ENCODE assay signal across 16 cellular contexts in the genomic region with DNA sequence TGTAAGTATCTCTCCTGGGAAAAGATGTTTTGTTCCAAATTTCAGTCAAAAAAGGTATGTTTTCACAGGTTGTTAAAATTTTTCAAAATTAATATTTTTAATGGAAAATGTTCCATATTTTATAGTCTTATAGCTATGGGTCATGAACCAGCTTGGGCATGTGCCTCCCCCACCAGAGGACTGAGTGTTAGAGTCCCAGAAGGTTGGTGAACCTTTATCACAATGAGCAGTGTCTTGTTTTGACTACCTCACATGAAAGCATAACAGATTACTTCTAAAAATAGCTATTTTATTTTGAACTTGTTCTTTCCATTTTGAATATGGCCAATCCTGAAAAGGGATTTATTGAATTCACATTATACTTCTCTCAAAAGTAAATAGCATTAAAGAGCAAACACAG.
DNase-seq lines count a peak whose midpoint lies in the region; ATAC-seq, FAIRE-seq and TF ChIP-seq lines count a peak whose summit lies in the region.
"Had no signal": no experiment of that assay in that cellular context is flagged by ENCODE, and none has a peak within 500 bp of the region (broad histone marks: within the 10 kb centered on the region; RNA-seq: fewer than 3 reads in every experiment).

No MANE protein-coding gene starts in this region.

- no peak for TF ChIP-seq EP300 in GM12878 (IDR thresholded peaks at IDR 0.05; ENCODE audit: borderline replicate concordance in 1 of 2, control insufficient read depth in 1 of 2, low read depth in 2 of 2, low read length in 2 of 2)

- no peak for FAIRE-seq in GM12878 (lab: Jason Lieb, UNC)
- FAIRE-seq in small intestine (lab: Jason Lieb, UNC): no peak
- FAIRE-seq: GM12892, H1 had no signal

- POLR2A ChIA-PET in GM12878 (lab: Charles Lee): no interaction called here

- in situ Hi-C loops in GM12878 (cut with MboI): no loop called here

- no TSS peak for BruUV-seq in GM12878 (replicated peaks; lab: Mats Ljungman, UMichigan)

- CTCF ChIA-PET in GM12878 (lab: Yijun Ruan, JAX): no interaction called here

- DNase-seq in heart left ventricle: no peak
- DNase-seq in left ventricle myocardium inferior: no peak
- no peak for DNase-seq in GM12878 (ENCODE audit: low read depth, low spot score)
- no peak for DNase-seq in small intestine
- no peak for DNase-seq in GOT3 (lab: John Stamatoyannopoulos, UW)
- DNase-seq: C1 segment of cervical spinal cord; Calu3; CD4-positive, alpha-beta memory T cell; DMS53; DMS79 treated with DMSO at 0.1 percent for 48 hours; GF-D8; H7; HCEC 1CT had no signal

- H3K4me2 ChIP-seq in GM12878 (ENCODE audit: control insufficient read depth, insufficient read depth) (no peak overlapping the region), parathyroid adenoma (ENCODE audit: low read length) (peak overlapping the region; percentile 14)

- H3K9ac ChIP-seq in GM12878 (ENCODE audit: control insufficient read depth, insufficient read depth, low read length) (no peak overlapping the region), parathyroid adenoma (no peak overlapping the region)

- peak in 3 of 4 donors; percentile 52 to 73 (median 53) for ATAC-seq in heart left ventricle
- no peak for ATAC-seq in GM12878

- H3K9me3 ChIP-seq in heart left ventricle (peaks cover 0 to 5% (median 0%) of the 10 kb centered on the region in 12 donors), left ventricle myocardium inferior (replicated peaks) (peaks cover 9% of the 10 kb centered on the region), GM12878 (replicated peaks; ENCODE audit: control insufficient read depth, insufficient read depth, low read length) (no peaks in the 10 kb centered on the region; the same call in 2 of the 3 replicates), parathyroid adenoma (ENCODE audit: control insufficient read depth, low read length) (no peaks in the 10 kb centered on the region), small intestine (ENCODE audit: control insufficient read depth, low read depth) (no peaks in the 10 kb centered on the region)

- SMC1A ChIA-PET in GM12878 (lab: Charles Lee; ENCODE audit: uncharacterized antibody, unreplicated experiment): no interaction called here

- H4K20me1 ChIP-seq in GM12878 (ENCODE audit: control insufficient read depth, insufficient read depth): no peaks in the 10 kb centered on the region

- peaks cover 0 to 28% (median 6%) of the 10 kb centered on the region in 12 donors for H3K4me1 ChIP-seq in heart left ventricle
- peaks cover 40% of the 10 kb centered on the region for H3K4me1 ChIP-seq in left ventricle myocardium inferior
- no peaks in the 10 kb centered on the region for H3K4me1 ChIP-seq in GM12878 (ENCODE audit: control insufficient read depth, insufficient read depth, low read length)
- H3K4me1 ChIP-seq in parathyroid adenoma: no peaks in the 10 kb centered on the region
- no peaks in the 10 kb centered on the region for H3K4me1 ChIP-seq in small intestine (ENCODE audit: control insufficient read depth in 2 of 2, insufficient read depth in 1 of 2, low read depth in 1 of 2, low read length in 1 of 2)

- RAD21 ChIA-PET in GM12878 (lab: Charles Lee; ENCODE audit: unreplicated experiment): no interaction called here

- H3K27ac ChIP-seq in heart left ventricle (no peak overlapping the region), left ventricle myocardium inferior (replicated peaks) (no peak overlapping the region), GM12878 (ENCODE audit: control insufficient read depth, insufficient read depth) (no peak overlapping the region), parathyroid adenoma (no peak overlapping the region), small intestine (ENCODE audit: low read depth in 1 of 2, low read length in 1 of 2) (no peak overlapping the region)

- intact Hi-C loops in heart left ventricle (cut with DNase I): no loop called here
- intact Hi-C loops in left ventricle myocardium inferior (cut with micrococcal nuclease): no loop called here
- intact Hi-C loops in GM12878 (cut with micrococcal nuclease; ENCODE audit: unreplicated experiment): no loop called here

- H3K36me3 ChIP-seq in heart left ventricle (no peaks in the 10 kb centered on the region), left ventricle myocardium inferior (no peaks in the 10 kb centered on the region), GM12878 (ENCODE audit: control insufficient read depth in 2 of 2, insufficient read depth in 2 of 2, low read length in 1 of 2) (no peaks in the 10 kb centered on the region), parathyroid adenoma (ENCODE audit: control insufficient read depth, insufficient read depth, low read length) (no peaks in the 10 kb centered on the region), small intestine (ENCODE audit: control insufficient read depth in 2 of 2, insufficient read depth in 2 of 2, low read length in 2 of 2) (no peaks in the 10 kb centered on the region)

- H2AFZ ChIP-seq in GM12878 (ENCODE audit: control insufficient read depth, low read depth, low read length): no peak overlapping the region
- H2AFZ ChIP-seq in parathyroid adenoma: no peak overlapping the region

- no peak for TF ChIP-seq RAD21 in GM12878 (IDR thresholded peaks at IDR 0.05; ENCODE audit: insufficient read depth, low read depth, low read length)

- H3K27me3 ChIP-seq in heart left ventricle (no peaks in the 10 kb centered on the region), left ventricle myocardium inferior (ENCODE audit: low read depth) (no peaks in the 10 kb centered on the region), GM12878 (replicated peaks in 1 of 2; ENCODE audit: control insufficient read depth in 2 of 2, insufficient read depth in 2 of 2, low read length in 1 of 2) (no peaks in the 10 kb centered on the region), parathyroid adenoma (ENCODE audit: control insufficient read depth, insufficient read depth, low read length) (no peaks in the 10 kb centered on the region), small intestine (ENCODE audit: control insufficient read depth in 2 of 2, insufficient read depth in 2 of 2, low read length in 2 of 2) (no peaks in the 10 kb centered on the region)

- no peak for TF ChIP-seq CTCF in heart left ventricle (IDR thresholded peaks at IDR 0.05)
- TF ChIP-seq CTCF in left ventricle myocardium inferior (IDR thresholded peaks at IDR 0.05; ENCODE audit: borderline replicate concordance): no peak
- no peak for TF ChIP-seq CTCF in GM12878 (IDR thresholded peaks at IDR 0.05 in 2 of 3, conservative IDR thresholded peaks at IDR 0.05 in 1 of 3; ENCODE audit: control insufficient read depth in 2 of 3, extremely low read depth in 1 of 3, insufficient read depth in 1 of 3, low read depth in 3 of 3, low read length in 3 of 3)
- no peak for TF ChIP-seq CTCF in parathyroid adenoma (IDR thresholded peaks at IDR 0.05)

- H3K4me3 ChIP-seq in heart left ventricle (no peak overlapping the region), left ventricle myocardium inferior (no peak overlapping the region), GM12878 (no peak overlapping the region), parathyroid adenoma (ENCODE audit: low read depth, low read length) (no peak overlapping the region), small intestine (ENCODE audit: low read depth in 1 of 2, low read length in 2 of 2) (no peak overlapping the region)

- TF ChIP-seq POLR2A in heart left ventricle (IDR thresholded peaks at IDR 0.05) (no peak), GM12878 (IDR thresholded peaks at IDR 0.05; ENCODE audit: low read depth, low read length) (no peak)

- no peaks in the 10 kb centered on the region for H3K79me2 ChIP-seq in GM12878 (ENCODE audit: control insufficient read depth, insufficient read depth, low read length)
- H3K79me2 ChIP-seq in parathyroid adenoma: no peaks in the 10 kb centered on the region

TF ChIP-seq in GM12878, 131 proteins besides CTCF, POLR2A, EP300 and RAD21:
- TF ChIP-seq JUNB (IDR thresholded peaks at IDR 0.05) (peak; percentile 33), MEF2A (IDR thresholded peaks at IDR 0.05; ENCODE audit: insufficient read depth, low read depth, low read length) (0 out of 2 replicates have a peak, but pooled peaks have one; percentile 25), NFXL1 (IDR thresholded peaks at IDR 0.05; ENCODE audit: borderline replicate concordance) (no peak), SPI1 (IDR thresholded peaks at IDR 0.05; ENCODE audit: borderline replicate concordance, insufficient read depth, low read depth, low read length) (no peak), BHLHE40 (IDR thresholded peaks at IDR 0.05; ENCODE audit: borderline replicate concordance in 1 of 2, low read depth in 2 of 2, low read length in 1 of 2) (no peak), HDGF (IDR thresholded peaks at IDR 0.05) (no peak), TCF7 (IDR thresholded peaks at IDR 0.05; ENCODE audit: borderline replicate concordance) (no peak), CHD4 (IDR thresholded peaks at IDR 0.05) (no peak), SUZ12 (IDR thresholded peaks at IDR 0.05; ENCODE audit: unreplicated experiment) (no peak), DPF2 (IDR thresholded peaks at IDR 0.05) (no peak), LARP7 (IDR thresholded peaks at IDR 0.05) (no peak), SIN3A (IDR thresholded peaks at IDR 0.05; ENCODE audit: low read depth, low read length) (no peak)
